10 cellular contexts compared by ENCODE assay signal in genomic region chr9:137590123-137590468, GRCh38. TPM values are rescaled to one million over a fixed set of nuclear protein-coding genes. Genes with fewer than 3 reads are reported as not detected.
DNase-seq lines count a peak whose midpoint lies in the region; ATAC-seq and TF ChIP-seq lines count a peak whose summit lies in the region.
"Had no signal": no experiment of that assay in that cellular context is flagged by ENCODE, and none has a peak within 500 bp of the region (broad histone marks: within the 10 kb centered on the region; RNA-seq: fewer than 3 reads in every experiment).

No MANE protein-coding gene starts in this region.

- peak overlapping the region in 1 of 2 experiments; percentile 57; a peak in 2 of 4 replicates for H3K4me3 ChIP-seq in Panc1 (ENCODE audit: low read depth in 2 of 2, low read length in 2 of 2)
- peak overlapping the region; percentile 68 for H3K4me3 ChIP-seq in iPS-11a (ENCODE audit: low read depth, low read length)
- peak overlapping the region in 3 of 4 donors; percentile 66 to 81 (median 71) for H3K4me3 ChIP-seq in transverse colon

- ATAC-seq in activated T-cell treated with anti-CD3 and anti-CD28 coated beads, Interleukin-2, amount 50 U/mL, for 4 hours, result peak; percentile 28 to 38
- ATAC-seq in Panc1, result peak; percentile 52

- TF ChIP-seq EP300 in transverse colon (IDR thresholded peaks at IDR 0.05; ENCODE audit: low read depth), result no peak

- no peaks in the 10 kb centered on the region for H3K9me3 ChIP-seq in Panc1 (ENCODE audit: control insufficient read depth, insufficient read depth, low read depth, low read length)
- H3K9me3 ChIP-seq in transverse colon, result no peaks in the 10 kb centered on the region

- H3K4me1 ChIP-seq in Panc1 (ENCODE audit: control insufficient read depth, insufficient read depth, low read length) (peaks cover 3% of the 10 kb centered on the region; the same call in 1 of the 2 replicates), transverse colon (peaks cover 6 to 20% (median 17%) of the 10 kb centered on the region in 4 donors)

- BruUV-seq in Panc1 (replicated peaks; lab: Mats Ljungman, UMichigan), result no TSS peak

- intact Hi-C loops in Panc1 (cut with micrococcal nuclease; ENCODE audit: unreplicated experiment), result no loop called here
- intact Hi-C loops in transverse colon (cut with DNase I; ENCODE audit: low total_unique reads), result no loop called here

- POLR2A ChIA-PET in Panc1 (lab: Charles Lee), result interaction anchor here (0.6 kb wide), 1 partner anchor 149 kb away, joined by 3 read pairs; the partner anchor contains the start of gene ENTPD8

- DNase-seq in activated T-cell treated with anti-CD3 and anti-CD28 coated beads, Interleukin-2, amount 50 U/mL, for 4 hours, result no peak
- no peak for DNase-seq in activated T-cell treated with anti-CD3 and anti-CD28 coated beads, Interleukin-2, amount 50 U/mL, for 24 hours
- DNase-seq in Panc1 (ENCODE audit: low read depth, low spot score), result no peak
- DNase-seq in transverse colon, result no peak
- no peak for DNase-seq in islet precursor cell
- no peak for DNase-seq in glutamatergic neuron
- DNase-seq in glomerular visceral epithelial cell (ENCODE audit: extremely low spot score), result no peak

- TF ChIP-seq CTCF in Panc1 (IDR thresholded peaks at IDR 0.05) (no peak), transverse colon (IDR thresholded peaks at IDR 0.05) (no peak), glutamatergic neuron (IDR thresholded peaks at IDR 0.05; ENCODE audit: partially characterized antibody, unreplicated experiment) (no peak)

- peaks cover 12% of the 10 kb centered on the region for H3K36me3 Mint-ChIP-seq in activated T-cell treated with anti-CD3 and anti-CD28 coated beads, Interleukin-2, amount 50 U/mL, for 4 hours (ENCODE audit: insufficient read depth)
- H3K36me3 Mint-ChIP-seq in activated T-cell treated with anti-CD3 and anti-CD28 coated beads, Interleukin-2, amount 50 U/mL, for 24 hours (ENCODE audit: low read depth), result peaks cover 47% of the 10 kb centered on the region
- no peaks in the 10 kb centered on the region for H3K36me3 Mint-ChIP-seq in glutamatergic neuron (ENCODE audit: unreplicated experiment)

- no peak overlapping the region for H3K4me3 Mint-ChIP-seq in activated T-cell treated with anti-CD3 and anti-CD28 coated beads, Interleukin-2, amount 50 U/mL, for 4 hours
- H3K4me3 Mint-ChIP-seq in activated T-cell treated with anti-CD3 and anti-CD28 coated beads, Interleukin-2, amount 50 U/mL, for 24 hours, result no peak overlapping the region
- H3K4me3 Mint-ChIP-seq in glutamatergic neuron (ENCODE audit: unreplicated experiment), result no peak overlapping the region

- CTCF ChIA-PET in Panc1 (lab: Charles Lee), result no interaction called here

- no CpG with 5 or more reads among the region's 61 CpGs for WGBS in transverse colon (ENCODE audit: low coverage in 1 of 2), 2 donors

- TF ChIP-seq POLR2A in transverse colon (IDR thresholded peaks at IDR 0.05), result no peak

- no peaks in the 10 kb centered on the region for H3K27me3 ChIP-seq in Panc1 (ENCODE audit: control insufficient read depth, insufficient read depth, low read length)
- H3K27me3 ChIP-seq in transverse colon, result no peaks in the 10 kb centered on the region

- peaks cover 13% of the 10 kb centered on the region for H3K4me1 Mint-ChIP-seq in activated T-cell treated with anti-CD3 and anti-CD28 coated beads, Interleukin-2, amount 50 U/mL, for 4 hours (ENCODE audit: low read depth)
- peaks cover 24% of the 10 kb centered on the region for H3K4me1 Mint-ChIP-seq in activated T-cell treated with anti-CD3 and anti-CD28 coated beads, Interleukin-2, amount 50 U/mL, for 24 hours (ENCODE audit: low read depth)
- peaks cover 3% of the 10 kb centered on the region for H3K4me1 Mint-ChIP-seq in glutamatergic neuron (ENCODE audit: low read depth, unreplicated experiment)

- H3K27me3 Mint-ChIP-seq in activated T-cell treated with anti-CD3 and anti-CD28 coated beads, Interleukin-2, amount 50 U/mL, for 4 hours (ENCODE audit: low read depth), result no peaks in the 10 kb centered on the region
- H3K27me3 Mint-ChIP-seq in activated T-cell treated with anti-CD3 and anti-CD28 coated beads, Interleukin-2, amount 50 U/mL, for 24 hours, result no peaks in the 10 kb centered on the region
- H3K27me3 Mint-ChIP-seq in glutamatergic neuron (ENCODE audit: unreplicated experiment), result peaks cover 1% of the 10 kb centered on the region
- H3K27me3 Mint-ChIP-seq: CD4-positive, alpha-beta T cell; naive thymus-derived CD8-positive, alpha-beta T cell had no signal

- H3K9me3 Mint-ChIP-seq in activated T-cell treated with anti-CD3 and anti-CD28 coated beads, Interleukin-2, amount 50 U/mL, for 4 hours, result no peaks in the 10 kb centered on the region
- no peaks in the 10 kb centered on the region for H3K9me3 Mint-ChIP-seq in activated T-cell treated with anti-CD3 and anti-CD28 coated beads, Interleukin-2, amount 50 U/mL, for 24 hours
- peaks cover 7% of the 10 kb centered on the region for H3K9me3 Mint-ChIP-seq in glutamatergic neuron (ENCODE audit: unreplicated experiment)
- H3K9me3 Mint-ChIP-seq: CD4-positive, alpha-beta T cell; naive thymus-derived CD8-positive, alpha-beta T cell had no signal

- no peak overlapping the region for H3K27ac ChIP-seq in Panc1 (ENCODE audit: low read length)
- peak overlapping the region in 3 of 4 donors; percentile 59 to 79 (median 63) for H3K27ac ChIP-seq in transverse colon

- H3K36me3 ChIP-seq in Panc1 (ENCODE audit: control insufficient read depth, insufficient read depth, low read length) (no peaks in the 10 kb centered on the region; the same call in 1 of the 2 replicates), transverse colon (no peaks in the 10 kb centered on the region)

- in situ Hi-C loops in Panc1 (cut with HindIII; ENCODE audit: low pct_unique_long_range_greater_than_20kb, low sequenced_read_pairs) (no loop called here), transverse colon (cut with MboI; ENCODE audit: low pct_ligation_motif_present in 1 of 4, low pct_unique_long_range_greater_than_20kb in 1 of 4, low sequenced_read_pairs in 3 of 4) (no loop called here)

- no peak overlapping the region for H3K27ac Mint-ChIP-seq in activated T-cell treated with anti-CD3 and anti-CD28 coated beads, Interleukin-2, amount 50 U/mL, for 24 hours
- H3K27ac Mint-ChIP-seq in glutamatergic neuron (ENCODE audit: unreplicated experiment), result no peak overlapping the region

RNA-seq across cellular contexts. Expression of gene ZMYND19, which starts 0.2 kb away (rescaled TPM):
- 100 to 1,000 TPM in 2 of 3 donors, 10 to 100 TPM in 1; 98.6 to 122 (median 106) TPM for total RNA-seq in activated T-cell treated with anti-CD3 and anti-CD28 coated beads, Interleukin-2, amount 50 U/mL, for 4 hours
- total RNA-seq in Panc1 (2021; ENCODE audit: unreplicated experiment), result 37.0 TPM
- 31.7 TPM for polyA plus RNA-seq in Panc1 (2012; ENCODE audit: insufficient read length)
- 10 to 100 TPM in 2 of 4 donors, 1 to 10 TPM in 2; 6.7 to 11.5 (median 9.8) TPM for total RNA-seq in transverse colon
- total RNA-seq in glutamatergic neuron (ENCODE audit: unreplicated experiment), result 33.9 TPM

RNA-seq across cellular contexts. Expression of gene DPH7, which starts 11.4 kb away (rescaled TPM):
- total RNA-seq in activated T-cell treated with anti-CD3 and anti-CD28 coated beads, Interleukin-2, amount 50 U/mL, for 4 hours, result 10 to 100 TPM; 34.1 to 37.7 (median 35.2) TPM
- total RNA-seq in Panc1 (2021; ENCODE audit: unreplicated experiment) (35.9 TPM), transverse colon (10 to 100 TPM; 28.8 to 53.5 (median 36.6) TPM), glutamatergic neuron (ENCODE audit: unreplicated experiment) (64.6 TPM)
- 27.6 TPM for polyA plus RNA-seq in Panc1 (2012; ENCODE audit: insufficient read length)

RNA-seq across cellular contexts. Expression of gene ARRDC1, which starts 15.4 kb away (rescaled TPM):
- total RNA-seq in activated T-cell treated with anti-CD3 and anti-CD28 coated beads, Interleukin-2, amount 50 U/mL, for 4 hours, result 10 to 100 TPM; 27.5 to 39.3 (median 33.8) TPM
- 47.1 TPM for total RNA-seq in Panc1 (2021; ENCODE audit: unreplicated experiment)
- polyA plus RNA-seq in Panc1 (2012; ENCODE audit: insufficient read length), result 55.5 TPM
- 100 to 1,000 TPM; 132 to 560 (median 370) TPM for total RNA-seq in transverse colon
- total RNA-seq in glutamatergic neuron (ENCODE audit: unreplicated experiment), result 22.5 TPM

RNA-seq across cellular contexts. Expression of gene EHMT1, which starts 28.7 kb away (rescaled TPM):
- total RNA-seq in activated T-cell treated with anti-CD3 and anti-CD28 coated beads, Interleukin-2, amount 50 U/mL, for 4 hours, result 10 to 100 TPM; 76.6 to 79.1 (median 78.1) TPM
- total RNA-seq in Panc1 (2021; ENCODE audit: unreplicated experiment), result 63.9 TPM
- polyA plus RNA-seq in Panc1 (2012; ENCODE audit: insufficient read length), result 69.9 TPM
- total RNA-seq in transverse colon, result 100 to 1,000 TPM in 2 of 4 donors, 10 to 100 TPM in 2; 93.8 to 184 (median 139) TPM
- total RNA-seq in glutamatergic neuron (ENCODE audit: unreplicated experiment), result 162 TPM

RNA-seq across cellular contexts. Expression of gene MRPL41, which starts 38.4 kb away (rescaled TPM):
- total RNA-seq in activated T-cell treated with anti-CD3 and anti-CD28 coated beads, Interleukin-2, amount 50 U/mL, for 4 hours, result 10 to 100 TPM; 81.6 to 99.0 (median 86.3) TPM
- total RNA-seq in Panc1 (2021; ENCODE audit: unreplicated experiment) (86.4 TPM), transverse colon (100 to 1,000 TPM; 109 to 144 (median 119) TPM), glutamatergic neuron (ENCODE audit: unreplicated experiment) (48.9 TPM)
- 129 TPM for polyA plus RNA-seq in Panc1 (2012; ENCODE audit: insufficient read length)
